Comparison of ENCODE assay signal across 6 cellular contexts in the genomic region with DNA sequence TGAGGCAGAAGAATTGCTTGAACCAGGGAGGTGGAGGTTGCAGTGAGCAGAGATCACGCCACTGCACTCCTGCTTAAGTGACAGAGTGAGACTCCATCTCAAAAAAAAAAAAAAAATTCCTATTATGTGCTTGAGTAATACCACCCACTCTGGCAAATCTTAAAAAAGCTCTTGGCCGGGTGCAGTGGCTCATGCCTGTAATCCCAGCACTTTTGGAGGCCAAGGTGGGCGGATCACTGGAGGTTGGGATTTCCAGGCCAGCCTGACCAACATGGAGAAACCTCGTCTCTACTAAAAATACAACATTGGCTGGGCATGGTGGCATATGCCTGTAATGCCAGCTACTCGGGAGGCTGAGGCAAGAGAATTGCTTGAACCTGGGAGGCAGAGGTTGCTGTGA. TPM values are rescaled to one million over a fixed set of nuclear protein-coding genes. Genes with fewer than 3 reads are reported as not detected.
"Had no signal": no experiment of that assay in that cellular context is flagged by ENCODE, and none has a peak within 500 bp of the region (broad histone marks: within the 10 kb centered on the region; RNA-seq: fewer than 3 reads in every experiment).

No MANE protein-coding gene starts in this region.

RNA-seq across cellular contexts. Expression of gene CELA3A, which starts 33.4 kb away (rescaled TPM):
- total RNA-seq: HepG2, HT-29, HT1080, IMR-90 had no signal
- polyA plus RNA-seq: IgD-negative memory B cell, IMR-90, K562 had no signal

RNA-seq across cellular contexts. Expression of gene CELA3B, which starts 58.0 kb away (rescaled TPM):
- total RNA-seq: HepG2, HT1080, IMR-90 had no signal
- polyA plus RNA-seq: IgD-negative memory B cell, IMR-90, K562 had no signal
